In genomic region chr2:53088062-53088461, GRCh38 we compare ENCODE assay signal across 17 cellular contexts.
DNase-seq lines count a peak whose midpoint lies in the region; ATAC-seq and TF ChIP-seq lines count a peak whose summit lies in the region.
"Had no signal": no experiment of that assay in that cellular context is flagged by ENCODE, and none has a peak within 500 bp of the region (broad histone marks: within the 10 kb centered on the region; RNA-seq: fewer than 3 reads in every experiment).

No MANE protein-coding gene starts in this region.

- peaks cover 5% of the 10 kb centered on the region for H3F3A ChIP-seq in SK-N-SH (replicated peaks; ENCODE audit: insufficient read depth)
- H3F3A ChIP-seq in PC-3 (ENCODE audit: low read length, unreplicated experiment): peaks cover 4% of the 10 kb centered on the region
- no peaks in the 10 kb centered on the region for H3F3A ChIP-seq in smooth muscle cell (ENCODE audit: low read depth)

- POLR2A ChIA-PET in SK-N-SH (lab: Yijun Ruan, JAX) (no interaction called here), PC-3 (lab: Charles Lee; ENCODE audit: unreplicated experiment) (no interaction called here)

- DNase-seq in SK-N-SH: no peak
- DNase-seq in PC-3: peak; percentile 44
- no peak for DNase-seq in fibroblast of lung (ENCODE audit: low read depth in 2 of 2)
- DNase-seq in smooth muscle cell (lab: John Stamatoyannopoulos, UW; ENCODE audit: unreplicated experiment): no peak
- DNase-seq in sciatic nerve (ENCODE audit: low spot score): no peak
- DNase-seq: 8988T; CD8-positive, alpha-beta T cell; DMS79; Karpas-422; NCI-H1105; NCI-H1694; NCI-H774 had no signal

- CTCF ChIA-PET in SK-N-SH (lab: Yijun Ruan, JAX) (no interaction called here), PC-3 (lab: Charles Lee) (no interaction called here)

- H3K9me2 ChIP-seq in SK-N-SH (no peaks in the 10 kb centered on the region), PC-3 (replicated peaks; ENCODE audit: low read length) (no peaks in the 10 kb centered on the region)

- H3K36me3 ChIP-seq in SK-N-SH (replicated peaks in 1 of 2; ENCODE audit: control insufficient read depth in 1 of 2, insufficient read depth in 2 of 2, low read length in 1 of 2) (no peaks in the 10 kb centered on the region), PC-3 (ENCODE audit: low read depth, low read length) (no peaks in the 10 kb centered on the region), fibroblast of lung (ENCODE audit: control insufficient read depth, insufficient read depth, low read length) (no peaks in the 10 kb centered on the region), smooth muscle cell (ENCODE audit: low read depth) (no peaks in the 10 kb centered on the region)
- H3K36me3 ChIP-seq: BLaER1 had no signal

- H3K4me1 ChIP-seq in SK-N-SH (ENCODE audit: control insufficient read depth in 1 of 2, insufficient read depth in 2 of 2, low read depth in 1 of 2, low read length in 1 of 2) (peaks cover 0 to 6% of the 10 kb centered on the region in 2 experiments; a peak in 1 of 4 replicates), PC-3 (ENCODE audit: insufficient read depth, low read length) (peaks cover 18% of the 10 kb centered on the region), fibroblast of lung (ENCODE audit: control insufficient read depth, extremely low read depth, insufficient read depth, low read length) (peaks cover 6% of the 10 kb centered on the region), smooth muscle cell (ENCODE audit: low read depth) (peaks cover 3% of the 10 kb centered on the region)
- H3K4me1 ChIP-seq: BLaER1 had no signal

- H4K20me1 ChIP-seq in SK-N-SH (ENCODE audit: insufficient read depth): no peaks in the 10 kb centered on the region
- no peaks in the 10 kb centered on the region for H4K20me1 ChIP-seq in PC-3 (ENCODE audit: low read length)
- H4K20me1 ChIP-seq in fibroblast of lung (ENCODE audit: control insufficient read depth, extremely low read depth, insufficient read depth, low read length): no peaks in the 10 kb centered on the region
- H4K20me1 ChIP-seq in smooth muscle cell (ENCODE audit: low read depth): no peaks in the 10 kb centered on the region
- H4K20me1 ChIP-seq: BLaER1 had no signal

- H2AFZ ChIP-seq in SK-N-SH (ENCODE audit: low read depth) (no peak overlapping the region), PC-3 (ENCODE audit: low read length) (peak overlapping the region; percentile 27), fibroblast of lung (ENCODE audit: low read length) (no peak overlapping the region), smooth muscle cell (ENCODE audit: low read depth) (no peak overlapping the region)
- H2AFZ ChIP-seq: PC-9 had no signal

- BruUV-seq in PC-3 (replicated peaks; lab: Mats Ljungman, UMichigan): no TSS peak

- no peak for TF ChIP-seq RAD21 in SK-N-SH (IDR thresholded peaks at IDR 0.05; ENCODE audit: low read length)

- no peak for TF ChIP-seq EP300 in SK-N-SH (IDR thresholded peaks at IDR 0.05; ENCODE audit: borderline replicate concordance in 1 of 2, low read depth in 1 of 2, low read length in 1 of 2)

- ATAC-seq in SK-N-SH treated with all-trans-retinoic acid at 6 μM for 48 hours (peak; percentile 26; the same call in 1 of the 3 replicates), PC-3 (peak; percentile 36), GM18907 (IDR thresholded peaks at IDR 0.05; ENCODE audit: unreplicated experiment) (no peak), GM18861 (IDR thresholded peaks at IDR 0.05; ENCODE audit: unreplicated experiment) (no peak), sciatic nerve (no peak)
- ATAC-seq: CD8-positive, alpha-beta T cell had no signal

- H3K9me3 ChIP-seq in SK-N-SH: no peaks in the 10 kb centered on the region
- no peaks in the 10 kb centered on the region for H3K9me3 ChIP-seq in PC-3 (ENCODE audit: low read length)
- no peaks in the 10 kb centered on the region for H3K9me3 ChIP-seq in fibroblast of lung (ENCODE audit: control insufficient read depth, insufficient read depth, low read depth, low read length)
- H3K9me3 ChIP-seq in smooth muscle cell (replicated peaks; ENCODE audit: low read depth): no peaks in the 10 kb centered on the region
- H3K9me3 ChIP-seq: BLaER1 had no signal

- WGBS in SK-N-SH (ENCODE audit: low lambda C conversion rate): 13% methylated on average over 4 of the region's 4 CpGs
- 100% methylated on average over 3 of the region's 4 CpGs for WGBS in smooth muscle cell (ENCODE audit: low lambda C conversion rate)

- intact Hi-C loops in PC-3 (cut with micrococcal nuclease) (no loop called here), sciatic nerve (cut with DNase I) (no loop called here)

- no peak overlapping the region for H3K9ac ChIP-seq in SK-N-SH
- H3K9ac ChIP-seq in PC-3 (ENCODE audit: low read length): no peak overlapping the region
- H3K9ac ChIP-seq in fibroblast of lung (ENCODE audit: insufficient read depth, low read length): no peak overlapping the region
- no peak overlapping the region for H3K9ac ChIP-seq in smooth muscle cell (ENCODE audit: low read depth)
- H3K9ac ChIP-seq: BLaER1 had no signal

- H3K27me3 ChIP-seq in SK-N-SH (ENCODE audit: insufficient read depth) (no peaks in the 10 kb centered on the region), PC-3 (ENCODE audit: low read length) (no peaks in the 10 kb centered on the region), fibroblast of lung (ENCODE audit: control insufficient read depth, insufficient read depth, low read length) (no peaks in the 10 kb centered on the region), smooth muscle cell (ENCODE audit: low read depth) (no peaks in the 10 kb centered on the region)
- H3K27me3 ChIP-seq: BLaER1 had no signal

- H3K4me2 ChIP-seq in SK-N-SH (no peak overlapping the region), PC-3 (ENCODE audit: low read length) (peak overlapping the region; percentile 64), fibroblast of lung (ENCODE audit: extremely low read depth, insufficient read depth, low read length) (peak overlapping the region; percentile 54), smooth muscle cell (no peak overlapping the region)
- H3K4me2 ChIP-seq: BLaER1, PC-9 had no signal

- H3K27ac ChIP-seq in SK-N-SH (ENCODE audit: low read depth in 2 of 2, low read length in 1 of 2) (no peak overlapping the region; a peak in 1 of 4 replicates), PC-3 (ENCODE audit: low read length) (peak overlapping the region; percentile 58), fibroblast of lung (ENCODE audit: insufficient read depth, low read length) (no peak overlapping the region), smooth muscle cell (ENCODE audit: low read depth) (peak overlapping the region; percentile 51)
- H3K27ac ChIP-seq: BLaER1 had no signal

- H3K4me3 ChIP-seq in SK-N-SH (ENCODE audit: low read depth in 2 of 2, low read length in 1 of 2) (no peak overlapping the region), PC-3 (ENCODE audit: low read length) (no peak overlapping the region), fibroblast of lung (replicated peaks in 1 of 4; ENCODE audit: control extremely low read depth in 1 of 4, insufficient read depth in 1 of 4, low read depth in 3 of 4, low read length in 4 of 4) (no peak overlapping the region), smooth muscle cell (no peak overlapping the region)
- H3K4me3 ChIP-seq: BLaER1, PC-9 had no signal

- TF ChIP-seq CTCF in SK-N-SH (IDR thresholded peaks at IDR 0.05) (no peak), PC-3 (conservative IDR thresholded peaks at IDR 0.05; ENCODE audit: low read depth, low read length) (no peak), fibroblast of lung (conservative IDR thresholded peaks at IDR 0.05 in 1 of 2, IDR thresholded peaks at IDR 0.05 in 1 of 2; ENCODE audit: low read depth in 1 of 2, low read length in 2 of 2) (no peak), smooth muscle cell (IDR thresholded peaks at IDR 0.05; ENCODE audit: borderline replicate concordance, insufficient read depth, poor library complexity, severe bottlenecking) (no peak)

- H3K79me2 ChIP-seq in SK-N-SH (ENCODE audit: insufficient read depth) (no peaks in the 10 kb centered on the region), PC-3 (ENCODE audit: low read length) (no peaks in the 10 kb centered on the region), fibroblast of lung (ENCODE audit: control insufficient read depth, insufficient read depth, low read length) (no peaks in the 10 kb centered on the region), smooth muscle cell (ENCODE audit: low read depth) (no peaks in the 10 kb centered on the region)

TF ChIP-seq in SK-N-SH treated with all-trans-retinoic acid at 6 μM for 48 hours, 23 proteins besides CTCF, POLR2A, EP300 and RAD21:
- TF ChIP-seq ZNF70 (CRISPR knock-in tag; IDR thresholded peaks at IDR 0.05) (no peak), OSR1 (CRISPR knock-in tag; IDR thresholded peaks at IDR 0.05) (no peak), CSDC2 (CRISPR knock-in tag; IDR thresholded peaks at IDR 0.05) (no peak), BACH2 (CRISPR knock-in tag; IDR thresholded peaks at IDR 0.05; ENCODE audit: borderline replicate concordance) (no peak), ZNF565 (CRISPR knock-in tag; conservative IDR thresholded peaks at IDR 0.05; ENCODE audit: low read depth) (no peak), ZC3H10 (CRISPR knock-in tag; IDR thresholded peaks at IDR 0.05) (no peak), GLIS3 (CRISPR knock-in tag; IDR thresholded peaks at IDR 0.05) (no peak), ARNTL (CRISPR knock-in tag; IDR thresholded peaks at IDR 0.05; ENCODE audit: borderline replicate concordance, low read depth) (no peak)

TF ChIP-seq in SK-N-SH, 30 proteins besides CTCF, POLR2A, EP300 and RAD21:
- TF ChIP-seq IRF3 (IDR thresholded peaks at IDR 0.05; ENCODE audit: low read depth, low read length) (no peak), RFX5 (IDR thresholded peaks at IDR 0.05; ENCODE audit: low read length) (no peak)

Comparison
In these comparisons a context has a peak if more than half of its experiments do, and no peak if none do; other contexts are left out.
1. ATAC-seq: peak in SK-N-SH treated with all-trans-retinoic acid at 6 μM for 48 hours (single experiment) and PC-3 (single experiment); none in GM18907 (single experiment), GM18861 (single experiment) and sciatic nerve (single experiment).
2. H3K27ac ChIP-seq: peak in PC-3 (single experiment) and smooth muscle cell (single experiment); none in SK-N-SH (0 of 2) and fibroblast of lung (single experiment).
3. H3K4me2 ChIP-seq: peak in PC-3 (single experiment) and fibroblast of lung (single experiment); none in SK-N-SH (single experiment) and smooth muscle cell (single experiment).